Comparison of ENCODE assay signal across 17 cellular contexts in the genomic region with DNA sequence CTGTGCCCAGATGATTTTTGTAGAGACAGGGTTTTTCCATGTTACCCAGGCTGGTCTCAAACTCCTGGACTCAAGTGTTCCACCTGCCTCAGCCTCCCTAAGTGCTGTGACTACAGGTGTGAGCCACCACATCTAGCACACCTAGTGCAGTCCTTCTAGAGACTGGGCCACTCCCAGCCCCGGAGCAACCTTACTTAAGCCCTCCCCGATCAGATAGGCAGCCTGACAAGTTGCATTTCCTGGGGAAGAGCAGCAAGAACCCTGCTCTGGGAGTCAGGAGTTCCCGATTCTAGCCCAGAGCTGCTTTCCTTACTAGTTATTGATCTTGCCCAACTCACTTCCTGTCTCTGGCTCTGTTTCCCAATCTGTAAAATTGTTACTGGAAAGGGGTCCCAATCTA. TPM values are rescaled to one million over a fixed set of nuclear protein-coding genes. Genes with fewer than 3 reads are reported as not detected.
DNase-seq lines count a peak whose midpoint lies in the region; ATAC-seq and TF ChIP-seq lines count a peak whose summit lies in the region.
"Had no signal": no experiment of that assay in that cellular context is flagged by ENCODE, and none has a peak within 500 bp of the region (broad histone marks: within the 10 kb centered on the region; RNA-seq: fewer than 3 reads in every experiment).

No MANE protein-coding gene starts in this region.

- H2BK15ac ChIP-seq in mesenchymal stem cell (ENCODE audit: low read depth, poor library complexity, severe bottlenecking) = no peak overlapping the region

- no peak for DNase-seq in activated naive CD8-positive, alpha-beta T cell treated with anti-CD3 and anti-CD28 coated beads, Interleukin-2, amount 10 ng/mL, durations not matched to agents 7 days and 5 days
- no peak for DNase-seq in activated naive CD8-positive, alpha-beta T cell treated with anti-CD3 and anti-CD28 coated beads for 36 hours
- DNase-seq in WERI-Rb-1 = no peak
- no peak for DNase-seq in mesenchymal stem cell
- DNase-seq in activated CD8-positive, alpha-beta memory T cell treated with anti-CD3 and anti-CD28 coated beads, Interleukin-2, amount 50 U/mL, for 48 hours = no peak
- DNase-seq in HK-2 (ENCODE audit: unreplicated experiment) = no peak
- no peak for DNase-seq in midbrain (lab: John Stamatoyannopoulos, UW)
- DNase-seq: Caco-2, H9, NCI-H1092, NCI-H345, NCI-H526 treated with DMSO at 0.1 percent for 48 hours, OCI-M1 had no signal

- no peaks in the 10 kb centered on the region for H3K79me1 ChIP-seq in mesenchymal stem cell (replicated peaks; ENCODE audit: low read length, poor library complexity, severe bottlenecking)

- H3K4ac ChIP-seq in mesenchymal stem cell (ENCODE audit: low read depth in 1 of 2, low read length in 2 of 2) = no peak overlapping the region

- no peak overlapping the region for H3K9ac ChIP-seq in mesenchymal stem cell (ENCODE audit: low read length)

- POLR2A ChIA-PET in activated naive CD8-positive, alpha-beta T cell treated with anti-CD3 and anti-CD28 coated beads, Interleukin-2, amount 10 ng/mL, durations not matched to agents 7 days and 5 days (lab: Charles Lee) = interaction anchor here (0.7 to 1.2 kb wide), 2 partner anchors 11 to 275 kb away, joined by 3 read pairs; no protein-coding TSS in a partner anchor

- H3K4me3 Mint-ChIP-seq in activated naive CD8-positive, alpha-beta T cell treated with anti-CD3 and anti-CD28 coated beads, Interleukin-2, amount 10 ng/mL, durations not matched to agents 7 days and 5 days = no peak overlapping the region
- no peak overlapping the region for H3K4me3 Mint-ChIP-seq in activated naive CD8-positive, alpha-beta T cell treated with anti-CD3 and anti-CD28 coated beads for 36 hours
- H3K4me3 Mint-ChIP-seq: CD14-positive monocyte, H9 had no signal

- H3K4me3 ChIP-seq in WERI-Rb-1 (ENCODE audit: low read depth, low read length) = no peak overlapping the region
- H3K4me3 ChIP-seq in mesenchymal stem cell (ENCODE audit: insufficient read depth in 1 of 2, low read depth in 1 of 2, low read length in 2 of 2) = no peak overlapping the region
- H3K4me3 ChIP-seq: A549, GM12878, K562 had no signal

- H3K23ac ChIP-seq in mesenchymal stem cell (ENCODE audit: low read length in 2 of 2) = no peak overlapping the region

- H3K27me3 Mint-ChIP-seq in activated naive CD8-positive, alpha-beta T cell treated with anti-CD3 and anti-CD28 coated beads, Interleukin-2, amount 10 ng/mL, durations not matched to agents 7 days and 5 days = peaks cover 6% of the 10 kb centered on the region
- no peaks in the 10 kb centered on the region for H3K27me3 Mint-ChIP-seq in activated naive CD8-positive, alpha-beta T cell treated with anti-CD3 and anti-CD28 coated beads for 36 hours

- no peaks in the 10 kb centered on the region for H3K27me3 ChIP-seq in WERI-Rb-1 (ENCODE audit: insufficient read depth, low read depth, severe bottlenecking)
- no peaks in the 10 kb centered on the region for H3K27me3 ChIP-seq in mesenchymal stem cell (ENCODE audit: control insufficient read depth in 1 of 2, insufficient read depth in 1 of 2, low read length in 2 of 2)

- no peak overlapping the region for H2AK5ac ChIP-seq in mesenchymal stem cell (ENCODE audit: low read length, severe bottlenecking)

- no peaks in the 10 kb centered on the region; the same call in 1 of the 2 replicates for H3K36me3 ChIP-seq in WERI-Rb-1
- H3K36me3 ChIP-seq in mesenchymal stem cell (ENCODE audit: control insufficient read depth in 1 of 2, insufficient read depth in 2 of 2, low read depth in 1 of 2, low read length in 2 of 2) = no peaks in the 10 kb centered on the region

- peak overlapping the region; percentile 18 to 37 for H2BK12ac ChIP-seq in mesenchymal stem cell (ENCODE audit: low read length in 2 of 2)

- no peak overlapping the region for H2BK5ac ChIP-seq in mesenchymal stem cell (ENCODE audit: low read depth, low read length, poor library complexity, severe bottlenecking)

- H2AFZ ChIP-seq in mesenchymal stem cell (ENCODE audit: low read depth, low read length) = no peak overlapping the region

- no peak overlapping the region for H4K91ac ChIP-seq in mesenchymal stem cell (ENCODE audit: low read length)

- H3K14ac ChIP-seq in mesenchymal stem cell (ENCODE audit: low read length in 2 of 2) = no peak overlapping the region

- H3K9me3 ChIP-seq in WERI-Rb-1 (ENCODE audit: severe bottlenecking) = no peaks in the 10 kb centered on the region
- H3K9me3 ChIP-seq in mesenchymal stem cell (ENCODE audit: control insufficient read depth, low read length) = no peaks in the 10 kb centered on the region
- H3K9me3 ChIP-seq: A549, Caco-2 had no signal

- H3K4me1 ChIP-seq in mesenchymal stem cell (ENCODE audit: control insufficient read depth, insufficient read depth, low read depth, low read length) = peaks cover 6% of the 10 kb centered on the region

- no peaks in the 10 kb centered on the region for H3K9me3 Mint-ChIP-seq in activated naive CD8-positive, alpha-beta T cell treated with anti-CD3 and anti-CD28 coated beads, Interleukin-2, amount 10 ng/mL, durations not matched to agents 7 days and 5 days
- no peaks in the 10 kb centered on the region for H3K9me3 Mint-ChIP-seq in activated naive CD8-positive, alpha-beta T cell treated with anti-CD3 and anti-CD28 coated beads for 36 hours

- peaks cover 41% of the 10 kb centered on the region for H3K4me1 Mint-ChIP-seq in activated naive CD8-positive, alpha-beta T cell treated with anti-CD3 and anti-CD28 coated beads, Interleukin-2, amount 10 ng/mL, durations not matched to agents 7 days and 5 days
- peaks cover 35% of the 10 kb centered on the region for H3K4me1 Mint-ChIP-seq in activated naive CD8-positive, alpha-beta T cell treated with anti-CD3 and anti-CD28 coated beads for 36 hours

- no peak overlapping the region for H4K8ac ChIP-seq in mesenchymal stem cell (ENCODE audit: low read length)

- H2BK120ac ChIP-seq in mesenchymal stem cell (ENCODE audit: low read depth, low read length) = no peak overlapping the region

- no peak for TF ChIP-seq CTCF in WERI-Rb-1 (IDR thresholded peaks at IDR 0.05; ENCODE audit: low read depth, low read length)

- H3K27ac ChIP-seq in WERI-Rb-1 (peak overlapping the region; percentile 91), mesenchymal stem cell (ENCODE audit: low read length, poor library complexity, severe bottlenecking) (no peak overlapping the region)

- peak overlapping the region; percentile 89 for H3K27ac Mint-ChIP-seq in activated naive CD8-positive, alpha-beta T cell treated with anti-CD3 and anti-CD28 coated beads, Interleukin-2, amount 10 ng/mL, durations not matched to agents 7 days and 5 days
- no peak overlapping the region for H3K27ac Mint-ChIP-seq in activated naive CD8-positive, alpha-beta T cell treated with anti-CD3 and anti-CD28 coated beads for 36 hours
- H3K27ac Mint-ChIP-seq: CD14-positive monocyte had no signal

- H3K18ac ChIP-seq in mesenchymal stem cell (ENCODE audit: low read depth in 1 of 2, low read length in 2 of 2) = no peak overlapping the region

- 80% methylated on average over 3 of the region's 3 CpGs for WGBS in mesenchymal stem cell

- ATAC-seq in activated naive CD8-positive, alpha-beta T cell treated with anti-CD3 and anti-CD28 coated beads, Interleukin-2, amount 10 ng/mL, durations not matched to agents 7 days and 5 days (ENCODE audit: low read depth) = no peak
- ATAC-seq: A549, GM12878, K562 had no signal

- H3K4me2 ChIP-seq in mesenchymal stem cell (ENCODE audit: low read length, poor library complexity, severe bottlenecking) = no peak overlapping the region

- H3K36me3 Mint-ChIP-seq in activated naive CD8-positive, alpha-beta T cell treated with anti-CD3 and anti-CD28 coated beads, Interleukin-2, amount 10 ng/mL, durations not matched to agents 7 days and 5 days = no peaks in the 10 kb centered on the region
- no peaks in the 10 kb centered on the region for H3K36me3 Mint-ChIP-seq in activated naive CD8-positive, alpha-beta T cell treated with anti-CD3 and anti-CD28 coated beads for 36 hours
- H3K36me3 Mint-ChIP-seq: CD14-positive monocyte had no signal

RNA-seq across cellular contexts. Expression of gene NAGLU, which starts 7.0 kb away (rescaled TPM):
- 10 to 100 TPM; 22.9 to 23.9 TPM for total RNA-seq in activated naive CD8-positive, alpha-beta T cell treated with anti-CD3 and anti-CD28 coated beads, Interleukin-2, amount 10 ng/mL, durations not matched to agents 7 days and 5 days
- total RNA-seq in activated naive CD8-positive, alpha-beta T cell treated with anti-CD3 and anti-CD28 coated beads for 36 hours = 10 to 100 TPM; 10.6 to 13.6 TPM
- polyA plus RNA-seq in mesenchymal stem cell (2013, experiment 1 of 2) = 51.2 TPM
- polyA plus RNA-seq in mesenchymal stem cell (2013, experiment 2 of 2) = 52.1 TPM

RNA-seq across cellular contexts. Expression of gene HSD17B1, which starts 23.7 kb away (rescaled TPM):
- 1 to 10 TPM; 1.2 TPM for total RNA-seq in activated naive CD8-positive, alpha-beta T cell treated with anti-CD3 and anti-CD28 coated beads, Interleukin-2, amount 10 ng/mL, durations not matched to agents 7 days and 5 days
- total RNA-seq in activated naive CD8-positive, alpha-beta T cell treated with anti-CD3 and anti-CD28 coated beads for 36 hours = under 1 TPM; 0.25 to 0.26 TPM
- polyA plus RNA-seq in mesenchymal stem cell (2013, experiment 1 of 2) = 0.57 TPM
- polyA plus RNA-seq in mesenchymal stem cell (2013, experiment 2 of 2) = 0.59 TPM

RNA-seq across cellular contexts. Expression of gene COASY, which starts 32.9 kb away (rescaled TPM):
- 10 to 100 TPM; 83.3 to 98.1 TPM for total RNA-seq in activated naive CD8-positive, alpha-beta T cell treated with anti-CD3 and anti-CD28 coated beads, Interleukin-2, amount 10 ng/mL, durations not matched to agents 7 days and 5 days
- total RNA-seq in activated naive CD8-positive, alpha-beta T cell treated with anti-CD3 and anti-CD28 coated beads for 36 hours = 100 to 1,000 TPM; 111 TPM
- polyA plus RNA-seq in mesenchymal stem cell (2013, experiment 1 of 2) = 77.2 TPM
- 75.7 TPM for polyA plus RNA-seq in mesenchymal stem cell (2013, experiment 2 of 2)

RNA-seq across cellular contexts. Expression of gene MLX, which starts 37.8 kb away (rescaled TPM):
- total RNA-seq in activated naive CD8-positive, alpha-beta T cell treated with anti-CD3 and anti-CD28 coated beads, Interleukin-2, amount 10 ng/mL, durations not matched to agents 7 days and 5 days = 10 to 100 TPM; 62.9 to 64.9 TPM
- 10 to 100 TPM; 57.3 to 57.5 TPM for total RNA-seq in activated naive CD8-positive, alpha-beta T cell treated with anti-CD3 and anti-CD28 coated beads for 36 hours
- 45.3 TPM for polyA plus RNA-seq in mesenchymal stem cell (2013, experiment 1 of 2)
- 45.3 TPM for polyA plus RNA-seq in mesenchymal stem cell (2013, experiment 2 of 2)

RNA-seq across cellular contexts. Expression of gene PSMC3IP, which starts 48.5 kb away (rescaled TPM):
- 10 to 100 TPM; 15.9 to 16.9 TPM for total RNA-seq in activated naive CD8-positive, alpha-beta T cell treated with anti-CD3 and anti-CD28 coated beads, Interleukin-2, amount 10 ng/mL, durations not matched to agents 7 days and 5 days
- total RNA-seq in activated naive CD8-positive, alpha-beta T cell treated with anti-CD3 and anti-CD28 coated beads for 36 hours = 10 to 100 TPM; 32.5 to 36.2 TPM
- polyA plus RNA-seq in mesenchymal stem cell (2013, experiment 1 of 2) = 5.2 TPM
- polyA plus RNA-seq in mesenchymal stem cell (2013, experiment 2 of 2) = 4.7 TPM
- polyA plus RNA-seq: CD14-positive monocyte had no signal
